Comparison of ENCODE assay signal across 29 cellular contexts in genomic region chr11:551131-551530, GRCh38. TPM values are rescaled to one million over a fixed set of nuclear protein-coding genes. Genes with fewer than 3 reads are reported as not detected.
"Had no signal": no experiment of that assay in that cellular context is flagged by ENCODE, and none has a peak within 500 bp of the region (broad histone marks: within the 10 kb centered on the region; RNA-seq: fewer than 3 reads in every experiment).

No MANE protein-coding gene starts in this region.

- H3K4me2 ChIP-seq: neural progenitor cell, smooth muscle cell had no signal

- H3K9me3 ChIP-seq: neutrophil, pancreas, prostate gland, right atrium auricular region, spleen, suprapubic skin, testis, tibial artery, transverse colon, upper lobe of right lung, uterus had no signal

- ATAC-seq: naive thymus-derived CD4-positive, alpha-beta T cell; natural killer cell; pancreas; sciatic nerve; stimulated activated memory B cell treated with anti-CD40 and anti-IgM and Interleukin-4, amounts not matched to agents 10 μg/mL and 1 μg/mL and 100 μg/mL, for 72 hours; stimulated activated naive CD8-positive, alpha-beta T cell treated with anti-CD3 and anti-CD28 coated beads, Interleukin-15, amount 100 ng/mL, for 72 hours; stimulated activated naive CD8-positive, alpha-beta T cell treated with anti-CD3 and anti-CD28 coated beads, Interleukin-15, Interleukin-2, amounts not matched to agents 100 U/mL and 50 U/mL, for 24 hours; upper lobe of right lung had no signal

- H3K9ac ChIP-seq: neural progenitor cell had no signal

- H3K36me3 ChIP-seq: neural progenitor cell, neutrophil, pancreas, prostate gland, right atrium auricular region, suprapubic skin, tibial artery, transverse colon, upper lobe of right lung, uterus had no signal

- H3K27ac ChIP-seq: neural progenitor cell, neutrophil, pancreas, prostate gland, right atrium auricular region, skin epidermis, spleen, suprapubic skin, testis, tibial artery, transverse colon, upper lobe of right lung, uterus had no signal

- FAIRE-seq: pancreas had no signal

- H2AFZ ChIP-seq: neural progenitor cell had no signal

- H3K4me3 ChIP-seq: neural progenitor cell, pancreas, prostate gland, right atrium auricular region, skin epidermis, smooth muscle cell, spleen, suprapubic skin, testis, tibial artery, transverse colon, upper lobe of right lung, uterus had no signal

- H3K27me3 ChIP-seq: pancreas, testis had no signal

- DNase-seq: naive thymus-derived CD4-positive, alpha-beta T cell; natural killer cell; nucleus accumbens; retina; spleen; stimulated activated CD4-positive, alpha-beta T cell treated with anti-CD3 and anti-CD28 coated beads, Interleukin-12 subunit alpha, Interleukin-12 subunit beta, amount 100 ng/mL, for 4 hours; stimulated activated CD4-positive, alpha-beta T cell treated with anti-CD3 and anti-CD28 coated beads, Interleukin-1b, Interleukin-23, amount 100 ng/mL, for 48 hours; stimulated activated CD4-positive, alpha-beta T cell treated with anti-CD3 and anti-CD28 coated beads, Interleukin-4, amount 100 ng/mL, for 1 hour; stimulated activated CD4-positive, alpha-beta T cell treated with anti-CD3 and anti-CD28 coated beads, Interleukin-4, amount 100 ng/mL, for 4 hours; stimulated activated CD8-positive, alpha-beta memory T cell treated with anti-CD3 and anti-CD28 coated beads, Interleukin-4, amount 100 ng/mL, for 48 hours; stimulated activated naive CD4-positive, alpha-beta T cell; stimulated activated naive CD8-positive, alpha-beta T cell treated with anti-CD3 and anti-CD28 coated beads, Interleukin-15, amount 100 ng/mL, for 72 hours; stimulated activated naive CD8-positive, alpha-beta T cell treated with anti-CD3 and anti-CD28 coated beads, Interleukin-15, Interleukin-2, amounts not matched to agents 100 U/mL and 50 U/mL, for 24 hours; substantia nigra; testis; tibial artery; transverse colon; upper lobe of right lung; uterus had no signal

RNA-seq across cellular contexts. Expression of gene LMNTD2, which starts 9.4 kb away (rescaled TPM):
- total RNA-seq: smooth muscle cell had no signal
